ENCODE assay signal across 12 cellular contexts in genomic region chr14:73775339-73776193, GRCh38.
DNase-seq lines count a peak whose midpoint lies in the region; ATAC-seq and TF ChIP-seq lines count a peak whose summit lies in the region.
"Had no signal": no experiment of that assay in that cellular context is flagged by ENCODE, and none has a peak within 500 bp of the region (broad histone marks: within the 10 kb centered on the region; RNA-seq: fewer than 3 reads in every experiment).

No MANE protein-coding gene starts in this region.

- H3K4me3 ChIP-seq in heart left ventricle (no peak overlapping the region), neutrophil (ENCODE audit: low read depth in 1 of 2, low read length in 1 of 2) (no peak overlapping the region), vagina (no peak overlapping the region)
- H3K4me3 ChIP-seq: adrenal gland had no signal

- peaks cover 21 to 85% (median 66%) of the 10 kb centered on the region in 12 donors for H3K4me1 ChIP-seq in heart left ventricle
- peaks cover 28 to 39% of the 10 kb centered on the region in 2 experiments for H3K4me1 ChIP-seq in neutrophil (ENCODE audit: control insufficient read depth in 1 of 2, insufficient read depth in 1 of 2, low read depth in 1 of 2, low read length in 1 of 2)
- H3K4me1 ChIP-seq in vagina = peaks cover 84% of the 10 kb centered on the region

- no peak for TF ChIP-seq CTCF in heart left ventricle (IDR thresholded peaks at IDR 0.05)
- no peak for TF ChIP-seq CTCF in neutrophil (IDR thresholded peaks at IDR 0.05)
- no peak for TF ChIP-seq CTCF in vagina (IDR thresholded peaks at IDR 0.05)

- peaks cover 0 to 10% (median 0%) of the 10 kb centered on the region in 9 donors for H3K36me3 ChIP-seq in heart left ventricle
- H3K36me3 ChIP-seq in neutrophil = no peaks in the 10 kb centered on the region
- H3K36me3 ChIP-seq in vagina = no peaks in the 10 kb centered on the region
- H3K36me3 ChIP-seq: adrenal gland had no signal

- H3K27ac ChIP-seq in heart left ventricle (peak overlapping the region in 8 of 12 donors; percentile 1 to 59 (median 43)), neutrophil (peak overlapping the region; percentile 64), vagina (peak overlapping the region; percentile 35)

- H3K9me3 ChIP-seq in heart left ventricle = no peaks in the 10 kb centered on the region
- no peaks in the 10 kb centered on the region for H3K9me3 ChIP-seq in neutrophil
- H3K9me3 ChIP-seq in vagina = no peaks in the 10 kb centered on the region
- H3K9me3 ChIP-seq: adrenal gland had no signal

- H3K27me3 ChIP-seq in heart left ventricle = no peaks in the 10 kb centered on the region
- no peaks in the 10 kb centered on the region for H3K27me3 ChIP-seq in neutrophil
- no peaks in the 10 kb centered on the region for H3K27me3 ChIP-seq in vagina
- H3K27me3 ChIP-seq: adrenal gland had no signal

- no peak for DNase-seq in heart left ventricle
- DNase-seq in left cardiac atrium = no peak
- peak; percentile 5 for DNase-seq in cerebellar cortex (ENCODE audit: low spot score)
- no peak for DNase-seq in vagina (ENCODE audit: extremely low spot score in 2 of 2)
- no peak for DNase-seq in OCI-M2 (lab: John Stamatoyannopoulos, UW; ENCODE audit: unreplicated experiment)
- DNase-seq: effector CD8-positive, alpha-beta T cell; midbrain; NCI-H82 had no signal

- intact Hi-C loops in heart left ventricle (cut with DNase I) (no loop called here), left cardiac atrium (cut with DNase I) (no loop called here), vagina (cut with DNase I) (no loop called here)

- TF ChIP-seq POLR2A in heart left ventricle (IDR thresholded peaks at IDR 0.05) (no peak), vagina (IDR thresholded peaks at IDR 0.05) (no peak)

- 63 to 69% (median 68%) methylated on average over 10 of the region's 10 CpGs for WGBS in heart left ventricle, 4 donors

- ATAC-seq in heart left ventricle = no peak
- no peak for ATAC-seq in left cardiac atrium
- ATAC-seq in HG03432 (IDR thresholded peaks at IDR 0.05; ENCODE audit: unreplicated experiment) = no peak
- ATAC-seq in HG03280 (IDR thresholded peaks at IDR 0.05; ENCODE audit: unreplicated experiment) = no peak
